Comparison of ENCODE assay signal across 1 cellular context in genomic region chr5:88912743-88913142, GRCh38. TPM values are rescaled to one million over a fixed set of nuclear protein-coding genes. Genes with fewer than 3 reads are reported as not detected.
"Had no signal": no experiment of that assay in that cellular context is flagged by ENCODE, and none has a peak within 500 bp of the region (broad histone marks: within the 10 kb centered on the region; RNA-seq: fewer than 3 reads in every experiment).

No MANE protein-coding gene starts in this region.

RNA-seq across cellular contexts. Expression of gene MEF2C, which starts 29.8 kb away (rescaled TPM):
- polyA plus RNA-seq: HepG2 had no signal
